In the genomic region with DNA sequence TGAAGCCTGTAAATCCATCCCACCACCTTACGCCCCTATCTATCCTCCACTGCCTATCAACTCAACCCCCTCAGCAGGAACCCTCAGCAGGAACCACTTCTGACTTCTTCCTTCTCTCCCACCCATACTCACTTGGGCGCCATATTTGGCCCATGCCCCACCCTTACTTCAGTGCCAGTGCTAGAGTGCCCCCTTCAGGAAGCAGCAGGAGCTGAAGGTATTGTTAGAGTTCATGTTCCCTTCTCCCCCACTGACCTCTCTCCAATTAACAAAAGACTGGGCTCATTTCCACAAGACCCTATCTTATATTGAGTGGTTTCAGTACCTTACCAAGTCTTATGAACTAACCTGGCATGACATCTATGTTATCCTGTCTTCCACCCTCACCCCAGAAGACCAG, we compare ENCODE assay signal across 23 cellular contexts.
DNase-seq lines count a peak whose midpoint lies in the region; ATAC-seq and TF ChIP-seq lines count a peak whose summit lies in the region.
"Had no signal": no experiment of that assay in that cellular context is flagged by ENCODE, and none has a peak within 500 bp of the region (broad histone marks: within the 10 kb centered on the region; RNA-seq: fewer than 3 reads in every experiment).

No MANE protein-coding gene starts in this region.

- in situ Hi-C loops in SK-MEL-5 (cut with HindIII; ENCODE audit: low pct_unique_long_range_greater_than_20kb, low sequenced_read_pairs): no loop called here

- ATAC-seq in HG03457 (IDR thresholded peaks at IDR 0.05; ENCODE audit: unreplicated experiment): no peak
- ATAC-seq: activated T-cell treated with anti-CD3 and anti-CD28 coated beads, Interleukin-2, amount 50 U/mL, for 72 hours; body of pancreas; HepG2; left ventricle myocardium superior; naive thymus-derived CD4-positive, alpha-beta T cell had no signal

- DNase-seq in DMS 273 (lab: John Stamatoyannopoulos, UW; ENCODE audit: unreplicated experiment) (peak; percentile 0), DMS 273 treated with DMSO at 0.1 percent for 48 hours (lab: John Stamatoyannopoulos, UW) (no peak), SK-MEL-5 (ENCODE audit: low read depth, low spot score) (peak; percentile 53), GOT3 (lab: John Stamatoyannopoulos, UW) (no peak), NCI-H345 treated with DMSO at 0.1 percent for 48 hours (lab: John Stamatoyannopoulos, UW; ENCODE audit: unreplicated experiment) (no peak), NCI-H1092 treated with DMSO at 0.1 percent for 48 hours (lab: John Stamatoyannopoulos, UW) (no peak)
- DNase-seq: 8988T; activated CD4-positive, alpha-beta T cell treated with anti-CD3 and anti-CD28 coated beads, Interleukin-2, amount 50 U/mL, for 1 hour; activated naive CD4-positive, alpha-beta T cell; activated T-cell treated with anti-CD3 and anti-CD28 coated beads, Interleukin-2, amount 50 U/mL, for 72 hours; body of pancreas; CD4-positive, CD25-positive, alpha-beta regulatory T cell; cerebellar nuclear complex; islet precursor cell; left ventricle myocardium superior; naive thymus-derived CD4-positive, alpha-beta T cell; NCI-H2029; NCI-H345; NCI-H748 treated with DMSO at 0.1 percent for 48 hours; stimulated activated naive CD4-positive, alpha-beta T cell treated with Interleukin-2 at 50 U/mL for 16 hours had no signal

- TF ChIP-seq CTCF in LNCAP (IDR thresholded peaks at IDR 0.05): peak; percentile 14; the same call in 1 of the 2 replicates

Comparison
In these comparisons a context has a peak if more than half of its experiments do, and no peak if none do; other contexts are left out.
1. DNase-seq: peak in DMS 273 (single experiment) and SK-MEL-5 (single experiment); none in DMS 273 treated with DMSO at 0.1 percent for 48 hours (single experiment), GOT3 (single experiment), NCI-H345 treated with DMSO at 0.1 percent for 48 hours (single experiment) and NCI-H1092 treated with DMSO at 0.1 percent for 48 hours (single experiment).